Comparison of ENCODE assay signal across 8 cellular contexts in genomic region chr16:28609631-28610594, GRCh38. TPM values are rescaled to one million over a fixed set of nuclear protein-coding genes. Genes with fewer than 3 reads are reported as not detected.
DNase-seq lines count a peak whose midpoint lies in the region; ATAC-seq and TF ChIP-seq lines count a peak whose summit lies in the region.

Gene SULT1A1 (minus strand): TSS chr16:28610044. CDS start chr16:28608855, 1,189 bp downstream.

- no peak within 1 kb of the TSS for H4K91ac ChIP-seq in neuronal stem cell (ENCODE audit: low read depth, low read length, poor library complexity)

- intact Hi-C loops in esophagus squamous epithelium (cut with DNase I): no loop called here

- TF ChIP-seq POLR2A in esophagus squamous epithelium (IDR thresholded peaks at IDR 0.05): no peak

- H3K27ac ChIP-seq in CD4-positive, CD25-positive, alpha-beta regulatory T cell (ENCODE audit: insufficient read depth, low read length, poor library complexity, severe bottlenecking): no peak within 1 kb of the TSS
- H3K27ac ChIP-seq in esophagus squamous epithelium: peak within 1 kb of the TSS in 3 of 4 donors; percentile 12 to 73 (median 53)
- no peak within 1 kb of the TSS for H3K27ac ChIP-seq in neuronal stem cell (replicated peaks; ENCODE audit: low read length)

- H2BK120ac ChIP-seq in neuronal stem cell (ENCODE audit: low read depth, low read length): no peak within 1 kb of the TSS

- peaks cover 7% of the 10 kb centered on the region for H3K36me3 Mint-ChIP-seq in CD4-positive, CD25-positive, alpha-beta regulatory T cell

- peak within 1 kb of the TSS in 2 of 3 donors; percentile 52 to 87 for H3K27ac Mint-ChIP-seq in CD4-positive, CD25-positive, alpha-beta regulatory T cell

- H3K4me2 ChIP-seq in neuronal stem cell (ENCODE audit: insufficient read depth, low read length, poor library complexity, severe bottlenecking): no peak within 1 kb of the TSS

- ATAC-seq in CD4-positive, CD25-positive, alpha-beta regulatory T cell (ENCODE audit: low read depth in 2 of 2): no peak
- no peak for ATAC-seq in GM18873 (IDR thresholded peaks at IDR 0.05; ENCODE audit: low FRiP score, unreplicated experiment)
- no peak for ATAC-seq in HG03095 (IDR thresholded peaks at IDR 0.05; ENCODE audit: unreplicated experiment)

- peak within 1 kb of the TSS; percentile 65 for H3K18ac ChIP-seq in neuronal stem cell (ENCODE audit: low read length)

- peaks cover 0 to 19% (median 12%) of the 10 kb centered on the region in 4 donors for H3K4me1 Mint-ChIP-seq in CD4-positive, CD25-positive, alpha-beta regulatory T cell

- H3K4ac ChIP-seq in neuronal stem cell (ENCODE audit: low read length): peak within 1 kb of the TSS; percentile 66

- TF ChIP-seq CTCF in esophagus squamous epithelium (IDR thresholded peaks at IDR 0.05) (no peak), BE2C (IDR thresholded peaks at IDR 0.05; ENCODE audit: low read depth, low read length) (no peak)

- H3K27me3 Mint-ChIP-seq in CD4-positive, CD25-positive, alpha-beta regulatory T cell: no peaks in the 10 kb centered on the region

- H2BK15ac ChIP-seq in neuronal stem cell (ENCODE audit: low read length): peak within 1 kb of the TSS; percentile 58

- peak within 1 kb of the TSS; percentile 68 for H2AFZ ChIP-seq in neuronal stem cell (ENCODE audit: low read length)

- peak within 1 kb of the TSS in 2 of 4 donors; percentile 22 to 63 for H3K4me3 Mint-ChIP-seq in CD4-positive, CD25-positive, alpha-beta regulatory T cell

- no peak within 1 kb of the TSS for H3K23ac ChIP-seq in neuronal stem cell (ENCODE audit: low read depth, low read length, poor library complexity)

- H2BK12ac ChIP-seq in neuronal stem cell (ENCODE audit: low read length): no peak within 1 kb of the TSS

- H3K9me3 ChIP-seq in CD4-positive, CD25-positive, alpha-beta regulatory T cell (ENCODE audit: control insufficient read depth in 2 of 2, low read length in 2 of 2): no peaks in the 10 kb centered on the region
- H3K9me3 ChIP-seq in esophagus squamous epithelium (no peaks in the 10 kb centered on the region), neuronal stem cell (replicated peaks in 1 of 2; ENCODE audit: control insufficient read depth in 2 of 2, insufficient read depth in 1 of 2, low read depth in 1 of 2, low read length in 2 of 2) (no peaks in the 10 kb centered on the region), BE2C (no peaks in the 10 kb centered on the region)

- peak within 1 kb of the TSS; percentile 38 for H3K14ac ChIP-seq in neuronal stem cell (ENCODE audit: low read length)

- H3K27me3 ChIP-seq in CD4-positive, CD25-positive, alpha-beta regulatory T cell (ENCODE audit: control insufficient read depth, insufficient read depth, low read length): no peaks in the 10 kb centered on the region
- peaks cover 0 to 6% (median 0%) of the 10 kb centered on the region in 4 donors for H3K27me3 ChIP-seq in esophagus squamous epithelium
- H3K27me3 ChIP-seq in neuronal stem cell (ENCODE audit: control insufficient read depth in 3 of 3, insufficient read depth in 3 of 3, low read depth in 1 of 3, low read length in 3 of 3): no peaks in the 10 kb centered on the region
- H3K27me3 ChIP-seq in BE2C: no peaks in the 10 kb centered on the region

- DNase-seq in CD4-positive, CD25-positive, alpha-beta regulatory T cell: peak in 1 of 3 donors; percentile 19
- DNase-seq in NCI-H460 (ENCODE audit: extremely low read depth, low read depth) (no peak), esophagus squamous epithelium (lab: John Stamatoyannopoulos, UW) (no peak), neuronal stem cell (ENCODE audit: low spot score) (no peak), NCI-H2227 (lab: John Stamatoyannopoulos, UW; ENCODE audit: unreplicated experiment) (no peak), BE2C (no peak)

- no peak within 1 kb of the TSS for H3K4me3 ChIP-seq in CD4-positive, CD25-positive, alpha-beta regulatory T cell (ENCODE audit: low read depth, low read length)
- H3K4me3 ChIP-seq in esophagus squamous epithelium (peak within 1 kb of the TSS in 3 of 4 donors; percentile 13 to 53 (median 34)), neuronal stem cell (ENCODE audit: low read length in 2 of 2) (no peak within 1 kb of the TSS), BE2C (ENCODE audit: low read depth, low read length) (no peak within 1 kb of the TSS)

- H4K8ac ChIP-seq in neuronal stem cell (ENCODE audit: low read depth, low read length): no peak within 1 kb of the TSS

- peak within 1 kb of the TSS; percentile 21 for H3K9ac ChIP-seq in neuronal stem cell (ENCODE audit: low read depth, low read length, poor library complexity)

- H3K36me3 ChIP-seq in CD4-positive, CD25-positive, alpha-beta regulatory T cell (ENCODE audit: control insufficient read depth, insufficient read depth, low read length): no peaks in the 10 kb centered on the region
- H3K36me3 ChIP-seq in esophagus squamous epithelium (peaks cover 0 to 17% (median 0%) of the 10 kb centered on the region in 3 donors), neuronal stem cell (replicated peaks in 1 of 2; ENCODE audit: control insufficient read depth in 2 of 2, insufficient read depth in 2 of 2, low read length in 2 of 2) (no peaks in the 10 kb centered on the region), BE2C (no peaks in the 10 kb centered on the region)

- no peak within 1 kb of the TSS for H2AK5ac ChIP-seq in neuronal stem cell (ENCODE audit: low read depth, low read length)

- H3K4me1 ChIP-seq in CD4-positive, CD25-positive, alpha-beta regulatory T cell (ENCODE audit: control insufficient read depth, insufficient read depth, low read length, poor library complexity, severe bottlenecking): no peaks in the 10 kb centered on the region
- H3K4me1 ChIP-seq in esophagus squamous epithelium (peaks cover 0 to 21% (median 4%) of the 10 kb centered on the region in 3 donors), neuronal stem cell (ENCODE audit: control insufficient read depth in 2 of 2, insufficient read depth in 1 of 2, low read depth in 1 of 2, low read length in 2 of 2) (peaks cover 0 to 7% of the 10 kb centered on the region in 2 donors), BE2C (no peaks in the 10 kb centered on the region)

- H3K79me1 ChIP-seq in neuronal stem cell (ENCODE audit: low read depth, low read length): no peaks in the 10 kb centered on the region

- WGBS in esophagus squamous epithelium, 2 donors: 55 to 61% methylated on average over 10 to 11 of the region's 11 CpGs
- no CpG with 5 or more reads among the region's 11 CpGs for WGBS in neuronal stem cell (ENCODE audit: extremely low coverage in 2 of 2, insufficient read length in 2 of 2, insufficient replicate concordance in 1 of 2), 2 donors

- H3K9me3 Mint-ChIP-seq in CD4-positive, CD25-positive, alpha-beta regulatory T cell: no peaks in the 10 kb centered on the region

- peak within 1 kb of the TSS; percentile 53 for H2BK5ac ChIP-seq in neuronal stem cell (ENCODE audit: low read length)

RNA-seq across cellular contexts. Expression of gene SULT1A1, which starts in this region (rescaled TPM):
- 8.6 TPM for total RNA-seq in CD4-positive, CD25-positive, alpha-beta regulatory T cell
- 10 to 100 TPM in 2 of 4 donors, 1 to 10 TPM in 2; 6.4 to 19.2 (median 10.2) TPM for polyA plus RNA-seq in CD4-positive, CD25-positive, alpha-beta regulatory T cell
- total RNA-seq in NCI-H460 (2014; rRNA removed; shearing (Covaris generic)): 14.2 and 18.4 TPM in 2 replicates
- polyA plus RNA-seq in NCI-H460 (2014; cell fraction: nucleus; rRNA removed): 110 and 115 TPM in 2 replicates
- total RNA-seq in esophagus squamous epithelium: 10 to 100 TPM in 2 of 4 donors, 1 to 10 TPM in 2; 4.1 to 17.2 (median 8.3) TPM
- polyA plus RNA-seq in neuronal stem cell (2013, experiment 1 of 2): 1.5 TPM
- 1.7 TPM for polyA plus RNA-seq in neuronal stem cell (2013, experiment 2 of 2)
- 1.2 TPM for polyA plus RNA-seq in BE2C (2012; ENCODE audit: insufficient read depth, insufficient read length, low read depth)

Comparison
In these comparisons a context has a peak if more than half of its experiments do, and no peak if none do; other contexts are left out.
1. H3K27ac ChIP-seq: peak in esophagus squamous epithelium (3 of 4); none in CD4-positive, CD25-positive, alpha-beta regulatory T cell (single experiment) and neuronal stem cell (single experiment).
2. H3K4me3 ChIP-seq: peak in esophagus squamous epithelium (3 of 4); none in CD4-positive, CD25-positive, alpha-beta regulatory T cell (single experiment), neuronal stem cell (0 of 2) and BE2C (single experiment).